ENCODE assay signal across 10 cellular contexts in the genomic region with DNA sequence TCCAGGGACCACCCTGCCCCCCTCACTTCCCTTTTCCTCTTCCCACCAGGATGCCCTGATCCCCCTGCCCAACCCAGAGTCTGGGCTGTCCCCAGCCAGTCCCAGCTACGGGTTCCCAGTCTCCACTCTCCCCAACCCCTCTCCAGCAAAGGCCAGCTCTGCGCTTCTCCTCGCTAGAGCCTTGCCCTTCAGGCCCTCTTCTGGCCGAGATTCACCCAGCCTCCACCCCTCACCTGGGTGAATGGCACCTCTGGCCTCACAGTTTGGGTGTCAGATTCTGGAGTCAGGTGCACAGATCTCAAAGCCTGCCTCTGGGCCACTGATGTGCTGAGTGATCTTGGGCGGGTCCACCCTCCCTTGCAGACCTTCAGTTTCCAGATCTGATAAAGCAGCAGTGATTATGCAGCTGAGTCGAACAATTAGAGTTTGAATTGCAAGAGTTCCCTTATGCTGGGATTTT.
A peak's percentile ranks its signal among the peaks of the same experiment; 100 is the strongest.
DNase-seq lines count a peak whose midpoint lies in the region; ATAC-seq, FAIRE-seq and TF ChIP-seq lines count a peak whose summit lies in the region.
"Had no signal": no experiment of that assay in that cellular context is flagged by ENCODE, and none has a peak within 500 bp of the region (broad histone marks: within the 10 kb centered on the region; RNA-seq: fewer than 3 reads in every experiment).

No MANE protein-coding gene starts in this region.

- H2AFZ ChIP-seq in GM12878 (ENCODE audit: control insufficient read depth, low read depth, low read length), result no peak overlapping the region

- no peaks in the 10 kb centered on the region for H3K27me3 ChIP-seq in CD8-positive, alpha-beta T cell (ENCODE audit: insufficient read depth, low read length)
- H3K27me3 ChIP-seq in GM12878 (replicated peaks in 1 of 2; ENCODE audit: control insufficient read depth in 2 of 2, insufficient read depth in 2 of 2, low read length in 1 of 2), result no peaks in the 10 kb centered on the region

- H3K9me3 ChIP-seq in CD8-positive, alpha-beta T cell (ENCODE audit: low read length), result no peaks in the 10 kb centered on the region
- no peaks in the 10 kb centered on the region for H3K9me3 ChIP-seq in GM12878 (replicated peaks; ENCODE audit: control insufficient read depth, insufficient read depth, low read length)

- FAIRE-seq in GM12878 (lab: Jason Lieb, UNC), result no peak

- in situ Hi-C loops in GM12878 (cut with MboI) (loop anchor here (5.0 kb wide), 1 partner anchor 244 kb away; no protein-coding TSS in a partner anchor), ACHN (cut with HindIII; ENCODE audit: low pct_ligation_motif_present, low pct_unique_long_range_greater_than_20kb, low sequenced_read_pairs) (no loop called here)

- no TSS peak for BruUV-seq in GM12878 (replicated peaks; lab: Mats Ljungman, UMichigan)

- POLR2A ChIA-PET in CD8-positive, alpha-beta T cell (lab: Charles Lee), result interaction anchor here (1.0 to 3.5 kb wide), 3 partner anchors 128 to 241 kb away, joined by 3 to 15 read pairs (median 3); a partner anchor contains a TSS
- POLR2A ChIA-PET in GM12878 (lab: Charles Lee), result no interaction called here

- TF ChIP-seq POLR2A in GM12878 (IDR thresholded peaks at IDR 0.05; ENCODE audit: low read depth, low read length), result no peak

- H3K79me2 ChIP-seq in GM12878 (ENCODE audit: control insufficient read depth, insufficient read depth, low read length), result no peaks in the 10 kb centered on the region

- no peaks in the 10 kb centered on the region for H3K9me3 Mint-ChIP-seq in CD8-positive, alpha-beta T cell
- H3K9me3 Mint-ChIP-seq in memory B cell, result no peaks in the 10 kb centered on the region

- no peaks in the 10 kb centered on the region for H3K36me3 ChIP-seq in CD8-positive, alpha-beta T cell (ENCODE audit: insufficient read depth, low read length)
- no peaks in the 10 kb centered on the region for H3K36me3 ChIP-seq in GM12878 (ENCODE audit: control insufficient read depth in 2 of 2, insufficient read depth in 2 of 2, low read length in 1 of 2)

- H3K4me1 Mint-ChIP-seq in CD8-positive, alpha-beta T cell (ENCODE audit: low read depth), result peaks cover 13% of the 10 kb centered on the region
- peaks cover 13% of the 10 kb centered on the region for H3K4me1 Mint-ChIP-seq in memory B cell

- H3K4me3 Mint-ChIP-seq in CD8-positive, alpha-beta T cell, result no peak overlapping the region
- peak overlapping the region; percentile 19 for H3K4me3 Mint-ChIP-seq in memory B cell

- CTCF ChIA-PET in CD8-positive, alpha-beta T cell (lab: Charles Lee), result interaction anchor here (0.5 to 7.1 kb wide), 14 partner anchors 9 to 246 kb away, joined by 3 to 106 read pairs (median 3); a partner anchor contains a TSS
- CTCF ChIA-PET in GM12878 (lab: Yijun Ruan, JAX), result interaction anchor here (1.5 to 7.1 kb wide), 2 partner anchors 240 to 246 kb away, joined by 7 to 111 read pairs; no protein-coding TSS in a partner anchor

- no peak overlapping the region for H3K27ac ChIP-seq in CD8-positive, alpha-beta T cell (ENCODE audit: low read depth, low read length)
- H3K27ac ChIP-seq in GM12878 (ENCODE audit: control insufficient read depth, insufficient read depth), result no peak overlapping the region

- H4K20me1 ChIP-seq in GM12878 (ENCODE audit: control insufficient read depth, insufficient read depth), result 0 out of 2 replicates have a peak, but pooled peaks cover 4% of the 10 kb centered on the region

- DNase-seq in A172 (ENCODE audit: low spot score) (peak; percentile 12), GM12878 (ENCODE audit: low read depth, low spot score) (no peak), memory B cell (ENCODE audit: low spot score in 2 of 2) (peak in 1 of 2 donors; percentile 25), pons (ENCODE audit: low spot score) (no peak), ACHN (no peak)
- no peak for DNase-seq in CD8-positive, alpha-beta T cell
- no peak for DNase-seq in activated effector memory CD4-positive, alpha-beta T cell treated with anti-CD3 and anti-CD28 coated beads, Interleukin-2, amount 50 U/mL, for 16 hours
- DNase-seq: NCI-H1105 treated with DMSO at 0.1 percent for 48 hours, NCI-H524 treated with DMSO at 0.1 percent for 48 hours had no signal

- peaks cover 7% of the 10 kb centered on the region for H3K4me1 ChIP-seq in CD8-positive, alpha-beta T cell (ENCODE audit: insufficient read depth, low read length)
- no peaks in the 10 kb centered on the region for H3K4me1 ChIP-seq in GM12878 (ENCODE audit: control insufficient read depth, insufficient read depth, low read length)

- no peak for TF ChIP-seq RAD21 in GM12878 (IDR thresholded peaks at IDR 0.05; ENCODE audit: insufficient read depth, low read depth, low read length)

- H3K4me3 ChIP-seq in CD8-positive, alpha-beta T cell (ENCODE audit: low read depth, low read length), result no peak overlapping the region
- H3K4me3 ChIP-seq in GM12878, result no peak overlapping the region

- peak overlapping the region; percentile 73 for H3K27ac Mint-ChIP-seq in CD8-positive, alpha-beta T cell
- H3K27ac Mint-ChIP-seq in memory B cell, result no peak overlapping the region

- no peaks in the 10 kb centered on the region for H3K36me3 Mint-ChIP-seq in CD8-positive, alpha-beta T cell
- H3K36me3 Mint-ChIP-seq in memory B cell, result no peaks in the 10 kb centered on the region

- H3K4me2 ChIP-seq in GM12878 (ENCODE audit: control insufficient read depth, insufficient read depth), result no peak overlapping the region

- no peak for TF ChIP-seq CTCF in CD8-positive, alpha-beta T cell (IDR thresholded peaks at IDR 0.05)
- no peak for TF ChIP-seq CTCF in GM12878 (IDR thresholded peaks at IDR 0.05 in 2 of 3, conservative IDR thresholded peaks at IDR 0.05 in 1 of 3; ENCODE audit: control insufficient read depth in 2 of 3, extremely low read depth in 1 of 3, insufficient read depth in 1 of 3, low read depth in 3 of 3, low read length in 3 of 3)

- no peak overlapping the region for H3K9ac ChIP-seq in GM12878 (ENCODE audit: control insufficient read depth, insufficient read depth, low read length)

- H3K27me3 Mint-ChIP-seq in CD8-positive, alpha-beta T cell (ENCODE audit: low read depth), result no peaks in the 10 kb centered on the region
- peaks cover 8% of the 10 kb centered on the region for H3K27me3 Mint-ChIP-seq in memory B cell

- 21% methylated on average over 6 of the region's 6 CpGs for WGBS in GM12878 (ENCODE audit: insufficient coverage, insufficient replicate concordance, low lambda C conversion rate, missing lambda C conversion rate)

- intact Hi-C loops in CD8-positive, alpha-beta T cell (cut with DNase I, micrococcal nuclease), result loop anchor here (1.0 to 10.0 kb wide), 5 partner anchors 116 to 241 kb away; a partner anchor contains a TSS
- intact Hi-C loops in GM12878 (cut with micrococcal nuclease; ENCODE audit: unreplicated experiment), result loop anchor here (1.0 to 2.0 kb wide), 2 partner anchors 230 to 241 kb away; no protein-coding TSS in a partner anchor

- ATAC-seq in CD8-positive, alpha-beta T cell, result peak; percentile 50
- ATAC-seq in GM12878, result peak; percentile 38
- peak; percentile 39 for ATAC-seq in memory B cell (ENCODE audit: low read depth)
- ATAC-seq in GM21528 (IDR thresholded peaks at IDR 0.05; ENCODE audit: low FRiP score, unreplicated experiment), result no peak

- RAD21 ChIA-PET in GM12878 (lab: Charles Lee; ENCODE audit: unreplicated experiment), result interaction anchor here (1.2 to 3.1 kb wide), 6 partner anchors 97 to 312 kb away, joined by 3 to 10 read pairs (median 5); a partner anchor contains a TSS

- no peak for TF ChIP-seq EP300 in GM12878 (IDR thresholded peaks at IDR 0.05; ENCODE audit: borderline replicate concordance in 1 of 2, control insufficient read depth in 1 of 2, low read depth in 2 of 2, low read length in 2 of 2)

- SMC1A ChIA-PET in GM12878 (lab: Charles Lee; ENCODE audit: uncharacterized antibody, unreplicated experiment), result interaction anchor here (1.2 to 3.8 kb wide), 5 partner anchors 97 to 241 kb away, joined by 3 to 25 read pairs (median 5); no protein-coding TSS in a partner anchor

TF ChIP-seq in GM12878, 131 proteins besides CTCF, POLR2A, EP300 and RAD21:
- TF ChIP-seq SREBF1 (IDR thresholded peaks at IDR 0.05; ENCODE audit: low read length), result no peak
- no peak for TF ChIP-seq ZBED1 (IDR thresholded peaks at IDR 0.05; ENCODE audit: borderline replicate concordance)
- TF ChIP-seq NRF1 (conservative IDR thresholded peaks at IDR 0.05; ENCODE audit: low read depth, low read length), result no peak
- TF ChIP-seq, protein P1, sequence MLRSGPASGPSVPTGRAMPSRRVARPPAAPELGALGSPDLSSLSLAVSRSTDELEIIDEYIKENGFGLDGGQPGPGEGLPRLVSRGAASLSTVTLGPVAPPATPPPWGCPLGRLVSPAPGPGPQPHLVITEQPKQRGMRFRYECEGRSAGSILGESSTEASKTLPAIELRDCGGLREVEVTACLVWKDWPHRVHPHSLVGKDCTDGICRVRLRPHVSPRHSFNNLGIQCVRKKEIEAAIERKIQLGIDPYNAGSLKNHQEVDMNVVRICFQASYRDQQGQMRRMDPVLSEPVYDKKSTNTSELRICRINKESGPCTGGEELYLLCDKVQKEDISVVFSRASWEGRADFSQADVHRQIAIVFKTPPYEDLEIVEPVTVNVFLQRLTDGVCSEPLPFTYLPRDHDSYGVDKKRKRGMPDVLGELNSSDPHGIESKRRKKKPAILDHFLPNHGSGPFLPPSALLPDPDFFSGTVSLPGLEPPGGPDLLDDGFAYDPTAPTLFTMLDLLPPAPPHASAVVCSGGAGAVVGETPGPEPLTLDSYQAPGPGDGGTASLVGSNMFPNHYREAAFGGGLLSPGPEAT (IDR thresholded peaks at IDR 0.05; ENCODE audit: low read depth), result no peak
- TF ChIP-seq SP1 (IDR thresholded peaks at IDR 0.05; ENCODE audit: low read depth, low read length), result no peak
- TF ChIP-seq, protein P2, sequence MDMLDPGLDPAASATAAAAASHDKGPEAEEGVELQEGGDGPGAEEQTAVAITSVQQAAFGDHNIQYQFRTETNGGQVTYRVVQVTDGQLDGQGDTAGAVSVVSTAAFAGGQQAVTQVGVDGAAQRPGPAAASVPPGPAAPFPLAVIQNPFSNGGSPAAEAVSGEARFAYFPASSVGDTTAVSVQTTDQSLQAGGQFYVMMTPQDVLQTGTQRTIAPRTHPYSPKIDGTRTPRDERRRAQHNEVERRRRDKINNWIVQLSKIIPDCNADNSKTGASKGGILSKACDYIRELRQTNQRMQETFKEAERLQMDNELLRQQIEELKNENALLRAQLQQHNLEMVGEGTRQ (IDR thresholded peaks at IDR 0.05; ENCODE audit: borderline replicate concordance, low read depth, low read length), result no peak
- no peak for TF ChIP-seq SPI1 (IDR thresholded peaks at IDR 0.05; ENCODE audit: borderline replicate concordance, insufficient read depth, low read depth, low read length)
